ENCODE assay signal across 17 cellular contexts in the genomic region with DNA sequence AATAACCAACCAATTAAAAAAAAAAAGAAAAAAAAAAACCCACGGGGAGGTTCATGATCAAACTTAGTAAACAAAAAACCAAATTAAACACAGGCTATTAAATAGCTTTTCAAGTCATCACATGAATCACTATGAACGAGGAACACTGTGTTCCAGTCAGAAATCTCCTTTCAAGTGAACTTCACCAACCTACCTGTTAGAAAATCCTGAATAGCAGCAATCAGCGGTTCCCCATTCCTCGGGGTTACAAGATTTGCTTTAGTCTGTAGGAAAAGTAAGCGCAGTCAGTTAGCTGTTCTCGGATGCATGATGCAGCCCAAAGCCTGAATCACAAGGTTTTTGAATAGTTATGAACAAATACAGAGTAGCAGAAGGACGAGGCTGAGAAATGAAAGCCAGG. TPM values are rescaled to one million over a fixed set of nuclear protein-coding genes. Genes with fewer than 3 reads are reported as not detected.
DNase-seq lines count a peak whose midpoint lies in the region; ATAC-seq and TF ChIP-seq lines count a peak whose summit lies in the region.
"Had no signal": no experiment of that assay in that cellular context is flagged by ENCODE, and none has a peak within 500 bp of the region (broad histone marks: within the 10 kb centered on the region; RNA-seq: fewer than 3 reads in every experiment).

No MANE protein-coding gene starts in this region.

- no peak for ATAC-seq in GM18907 (IDR thresholded peaks at IDR 0.05; ENCODE audit: unreplicated experiment)
- ATAC-seq: CD8-positive, alpha-beta T cell; GM12878; GM23338; HCT116 had no signal

- no peak for DNase-seq in HT-29 (ENCODE audit: low spot score)
- no peak for DNase-seq in NCI-H345 (lab: John Stamatoyannopoulos, UW)
- DNase-seq: Caco-2; CD4-positive, CD25-positive, alpha-beta regulatory T cell; CD8-positive, alpha-beta T cell; DMS153; DND-41; H9 had no signal

- no peaks in the 10 kb centered on the region for H3K9me3 ChIP-seq in endocrine pancreas (ENCODE audit: control insufficient read depth, low read length)
- H3K9me3 ChIP-seq: BLaER1, Caco-2 had no signal

- peak overlapping the region; percentile 98 for H3K27ac ChIP-seq in VCaP
- H3K27ac ChIP-seq in temporal lobe (ENCODE audit: low read depth, low read length): peak overlapping the region; percentile 17
- H3K27ac ChIP-seq: BLaER1, C4-2B had no signal

- H3K4me3 ChIP-seq in endocrine pancreas (ENCODE audit: control insufficient read depth, insufficient read depth, low read length): peak overlapping the region; percentile 24
- H3K4me3 ChIP-seq: BLaER1, GM12878, GM23338 had no signal

- H3K4me1 ChIP-seq in endocrine pancreas (ENCODE audit: control insufficient read depth, insufficient read depth, low read length): peaks cover 10% of the 10 kb centered on the region
- H3K4me1 ChIP-seq: BLaER1, Caco-2 had no signal

- no peaks in the 10 kb centered on the region for H3K27me3 ChIP-seq in endocrine pancreas (ENCODE audit: control insufficient read depth, insufficient read depth, low read length)
- H3K27me3 ChIP-seq: BLaER1 had no signal

- no peak for TF ChIP-seq CTCF in VCaP (conservative IDR thresholded peaks at IDR 0.05)

- H3K36me3 ChIP-seq in endocrine pancreas (ENCODE audit: control insufficient read depth, insufficient read depth, low read length): no peaks in the 10 kb centered on the region

- H3K9ac ChIP-seq in endocrine pancreas (ENCODE audit: control insufficient read depth, insufficient read depth, low read length): no peak overlapping the region
- H3K9ac ChIP-seq: BLaER1 had no signal

RNA-seq across cellular contexts. Expression of gene POLR3A, which starts 19.0 kb away (rescaled TPM):
- 39.6 TPM for total RNA-seq in temporal lobe
- total RNA-seq in HT-29 (2014; rRNA removed; shearing (Covaris generic)): 9.1 and 10.8 TPM in 2 replicates

RNA-seq across cellular contexts. Expression of gene RPS24, which starts 23.4 kb away (rescaled TPM):
- total RNA-seq in temporal lobe: 3,098 TPM
- 1,405 and 1,622 TPM in 2 replicates for total RNA-seq in HT-29 (2014; rRNA removed; shearing (Covaris generic))
